In genomic region chr7:139937685-139938084, GRCh38 we compare ENCODE assay signal across 19 cellular contexts.
DNase-seq lines count a peak whose midpoint lies in the region; ATAC-seq and TF ChIP-seq lines count a peak whose summit lies in the region.
"Had no signal": no experiment of that assay in that cellular context is flagged by ENCODE, and none has a peak within 500 bp of the region (broad histone marks: within the 10 kb centered on the region; RNA-seq: fewer than 3 reads in every experiment).

No MANE protein-coding gene starts in this region.

- TF ChIP-seq CTCF in left ventricle myocardium inferior (IDR thresholded peaks at IDR 0.05; ENCODE audit: borderline replicate concordance), result no peak

- H3K36me3 ChIP-seq in left ventricle myocardium inferior, result no peaks in the 10 kb centered on the region
- H3K36me3 ChIP-seq: neural progenitor cell, uterus, WERI-Rb-1 had no signal

- ATAC-seq in Right ventricle myocardium inferior (no peak), GM21825 (IDR thresholded peaks at IDR 0.05; ENCODE audit: unreplicated experiment) (no peak), HG02759 (IDR thresholded peaks at IDR 0.05; ENCODE audit: unreplicated experiment) (no peak)
- no peak for ATAC-seq in stimulated activated effector memory CD8-positive, alpha-beta T cell treated with anti-CD3 and anti-CD28 coated beads, Interleukin-12 subunit alpha, Interleukin-12 subunit beta, amount 100 ng/mL, for 72 hours
- ATAC-seq in activated naive CD4-positive, alpha-beta T cell treated with anti-CD3 and anti-CD28 coated beads, Interleukin-2, amount 50 U/mL, for 72 hours, result no peak

- no peaks in the 10 kb centered on the region for H3K9me3 Mint-ChIP-seq in stimulated activated effector memory CD8-positive, alpha-beta T cell treated with anti-CD3 and anti-CD28 coated beads, Interleukin-12 subunit alpha, Interleukin-12 subunit beta, amount 100 ng/mL, for 72 hours
- H3K9me3 Mint-ChIP-seq in activated naive CD4-positive, alpha-beta T cell treated with anti-CD3 and anti-CD28 coated beads, Interleukin-2, amount 50 U/mL, for 72 hours, result no peaks in the 10 kb centered on the region
- H3K9me3 Mint-ChIP-seq: activated CD4-positive, alpha-beta memory T cell treated with anti-CD3 and anti-CD28 coated beads for 36 hours; activated naive CD4-positive, alpha-beta T cell treated with anti-CD3 and anti-CD28 coated beads, Interleukin-2, amount 10 ng/mL, durations not matched to agents 7 days and 5 days; neural progenitor cell had no signal

- no peak overlapping the region for H3K4me3 ChIP-seq in left ventricle myocardium inferior
- H3K4me3 ChIP-seq: neural progenitor cell, SK-N-MC, uterus had no signal

- intact Hi-C loops in left ventricle myocardium inferior (cut with micrococcal nuclease), result no loop called here
- intact Hi-C loops in Right ventricle myocardium inferior (cut with DNase I), result no loop called here

- no peak overlapping the region for H3K4me3 Mint-ChIP-seq in stimulated activated effector memory CD8-positive, alpha-beta T cell treated with anti-CD3 and anti-CD28 coated beads, Interleukin-12 subunit alpha, Interleukin-12 subunit beta, amount 100 ng/mL, for 72 hours
- H3K4me3 Mint-ChIP-seq: activated CD4-positive, alpha-beta memory T cell treated with anti-CD3 and anti-CD28 coated beads for 36 hours; activated naive CD4-positive, alpha-beta T cell treated with anti-CD3 and anti-CD28 coated beads, Interleukin-2, amount 10 ng/mL, durations not matched to agents 7 days and 5 days; neural progenitor cell had no signal

- H3K27ac ChIP-seq in left ventricle myocardium inferior (replicated peaks), result no peak overlapping the region
- H3K27ac ChIP-seq: neural progenitor cell, SK-N-MC, uterus, WERI-Rb-1 had no signal

- H3K4me1 Mint-ChIP-seq in stimulated activated effector memory CD8-positive, alpha-beta T cell treated with anti-CD3 and anti-CD28 coated beads, Interleukin-12 subunit alpha, Interleukin-12 subunit beta, amount 100 ng/mL, for 72 hours, result peaks cover 10% of the 10 kb centered on the region
- H3K4me1 Mint-ChIP-seq: neural progenitor cell had no signal

- H3K9me3 ChIP-seq in left ventricle myocardium inferior (replicated peaks), result no peaks in the 10 kb centered on the region
- H3K9me3 ChIP-seq: uterus had no signal

- H3K36me3 Mint-ChIP-seq in stimulated activated effector memory CD8-positive, alpha-beta T cell treated with anti-CD3 and anti-CD28 coated beads, Interleukin-12 subunit alpha, Interleukin-12 subunit beta, amount 100 ng/mL, for 72 hours, result peaks cover 6% of the 10 kb centered on the region
- H3K36me3 Mint-ChIP-seq in activated naive CD4-positive, alpha-beta T cell treated with anti-CD3 and anti-CD28 coated beads, Interleukin-2, amount 50 U/mL, for 72 hours, result no peaks in the 10 kb centered on the region
- H3K36me3 Mint-ChIP-seq: activated CD4-positive, alpha-beta memory T cell treated with anti-CD3 and anti-CD28 coated beads for 36 hours; activated naive CD4-positive, alpha-beta T cell treated with anti-CD3 and anti-CD28 coated beads, Interleukin-2, amount 10 ng/mL, durations not matched to agents 7 days and 5 days; neural progenitor cell had no signal

- no peaks in the 10 kb centered on the region for H3K4me1 ChIP-seq in left ventricle myocardium inferior
- H3K4me1 ChIP-seq: neural progenitor cell, uterus had no signal

- H3K27me3 ChIP-seq in left ventricle myocardium inferior (ENCODE audit: low read depth), result peaks cover 11% of the 10 kb centered on the region
- H3K27me3 ChIP-seq: neural progenitor cell, uterus had no signal

- peak; percentile 26 for DNase-seq in left ventricle myocardium inferior
- DNase-seq in Right ventricle myocardium inferior (ENCODE audit: missing footprints), result no peak
- DNase-seq in OCI-M1 (lab: John Stamatoyannopoulos, UW), result peak; percentile 48
- DNase-seq in globus pallidus (ENCODE audit: low spot score), result peak; percentile 31
- DNase-seq in stimulated activated effector memory CD8-positive, alpha-beta T cell treated with anti-CD3 and anti-CD28 coated beads, Interleukin-12 subunit alpha, Interleukin-12 subunit beta, amount 100 ng/mL, for 72 hours (ENCODE audit: low spot score in 2 of 2), result no peak
- no peak for DNase-seq in activated naive CD4-positive, alpha-beta T cell treated with anti-CD3 and anti-CD28 coated beads, Interleukin-2, amount 50 U/mL, for 72 hours (ENCODE audit: low spot score in 2 of 2)
- DNase-seq: activated CD4-positive, alpha-beta memory T cell treated with anti-CD3 and anti-CD28 coated beads for 36 hours; activated naive CD4-positive, alpha-beta T cell treated with anti-CD3 and anti-CD28 coated beads, Interleukin-2, amount 10 ng/mL, durations not matched to agents 7 days and 5 days; activated T-cell treated with anti-CD3 and anti-CD28 coated beads, Interleukin-2, amount 50 U/mL, for 1 hour; mesenchymal stem cell; NCI-H2029; NCI-H510A; PC-3; uterus; WERI-Rb-1 had no signal

- H3K27ac Mint-ChIP-seq in stimulated activated effector memory CD8-positive, alpha-beta T cell treated with anti-CD3 and anti-CD28 coated beads, Interleukin-12 subunit alpha, Interleukin-12 subunit beta, amount 100 ng/mL, for 72 hours, result peak overlapping the region; percentile 37
- no peak overlapping the region for H3K27ac Mint-ChIP-seq in activated naive CD4-positive, alpha-beta T cell treated with anti-CD3 and anti-CD28 coated beads, Interleukin-2, amount 50 U/mL, for 72 hours
- H3K27ac Mint-ChIP-seq: activated CD4-positive, alpha-beta memory T cell treated with anti-CD3 and anti-CD28 coated beads for 36 hours; activated naive CD4-positive, alpha-beta T cell treated with anti-CD3 and anti-CD28 coated beads, Interleukin-2, amount 10 ng/mL, durations not matched to agents 7 days and 5 days; neural progenitor cell had no signal

Comparison
In these comparisons a context has a peak if more than half of its experiments do, and no peak if none do; other contexts are left out.
1. DNase-seq: peak in left ventricle myocardium inferior (single experiment), OCI-M1 (single experiment) and globus pallidus (single experiment); none in Right ventricle myocardium inferior (single experiment), stimulated activated effector memory CD8-positive, alpha-beta T cell treated with anti-CD3 and anti-CD28 coated beads, Interleukin-12 subunit alpha, Interleukin-12 subunit beta, amount 100 ng/mL, for 72 hours (0 of 2) and activated naive CD4-positive, alpha-beta T cell treated with anti-CD3 and anti-CD28 coated beads, Interleukin-2, amount 50 U/mL, for 72 hours (0 of 2).